ENCODE assay signal across 8 cellular contexts in the genomic region with DNA sequence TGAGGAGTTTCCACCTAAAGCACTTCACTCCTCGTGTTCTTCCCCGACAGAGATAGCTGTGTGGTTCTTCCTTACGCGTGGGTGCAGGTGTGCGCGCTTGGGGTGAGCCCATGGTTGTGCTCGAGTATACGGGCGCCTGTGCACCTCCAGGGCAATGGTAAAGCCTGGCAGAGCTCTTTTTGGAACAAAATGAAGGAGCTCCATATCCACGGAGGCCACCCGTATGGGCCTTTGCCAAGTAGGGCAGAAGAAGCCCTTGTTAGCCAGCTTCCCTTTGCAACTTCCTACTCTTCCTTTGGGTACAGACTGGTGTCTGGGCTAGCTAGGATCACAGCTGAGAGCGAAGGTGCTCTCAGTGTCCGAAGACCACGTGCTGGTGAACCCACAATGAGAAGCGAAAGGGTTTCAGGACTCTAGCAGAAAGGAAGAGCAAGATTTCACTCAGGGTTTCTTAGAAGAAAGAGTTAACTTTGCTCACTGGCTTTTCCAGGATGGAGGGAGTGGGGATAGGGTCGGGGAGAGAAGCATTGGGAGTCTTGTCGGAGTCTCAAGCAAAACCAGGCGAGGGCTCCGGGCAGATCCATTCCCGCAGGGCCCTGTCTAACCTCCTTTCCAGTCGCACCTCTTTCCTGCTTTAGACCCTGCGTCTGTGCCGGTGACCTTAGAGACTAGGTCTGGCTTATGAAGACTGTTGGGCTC. TPM values are rescaled to one million over a fixed set of nuclear protein-coding genes. Genes with fewer than 3 reads are reported as not detected.
DNase-seq lines count a peak whose midpoint lies in the region; ATAC-seq and TF ChIP-seq lines count a peak whose summit lies in the region.

No MANE protein-coding gene starts in this region.

- TF ChIP-seq RAD21 in liver (IDR thresholded peaks at IDR 0.05): no peak

- peak; percentile 6 for DNase-seq in DMS114 treated with DMSO at 0.1 percent for 48 hours (lab: John Stamatoyannopoulos, UW; ENCODE audit: unreplicated experiment)
- DNase-seq in NCI-H146 (lab: John Stamatoyannopoulos, UW): peak; percentile 64
- peak in 12 of 61 donors; percentile 41 to 77 (median 56) for DNase-seq in caudate nucleus (lab: John Stamatoyannopoulos, UW)
- DNase-seq in thoracic aorta (ENCODE audit: low spot score): no peak
- DNase-seq in GM13976 (ENCODE audit: low spot score): no peak
- DNase-seq in foreskin melanocyte: no peak
- DNase-seq in NCI-H1930 (lab: John Stamatoyannopoulos, UW): no peak

- no peaks in the 10 kb centered on the region for H3K9me3 ChIP-seq in liver (ENCODE audit: control insufficient read depth in 4 of 4, low read length in 3 of 4)
- H3K9me3 ChIP-seq in thoracic aorta: no peaks in the 10 kb centered on the region

- H3K36me3 ChIP-seq in liver (ENCODE audit: control insufficient read depth in 4 of 4, insufficient read depth in 3 of 4, low read depth in 1 of 4, low read length in 3 of 4): no peaks in the 10 kb centered on the region
- no peaks in the 10 kb centered on the region for H3K36me3 ChIP-seq in thoracic aorta

- H3K4me1 ChIP-seq in liver (ENCODE audit: control insufficient read depth in 4 of 4, insufficient read depth in 4 of 4, low read length in 3 of 4) (peaks cover 11 to 41% (median 34%) of the 10 kb centered on the region in 4 donors), thoracic aorta (ENCODE audit: control insufficient read depth in 1 of 2, low read depth in 2 of 2) (peaks cover 10 to 40% of the 10 kb centered on the region in 2 donors)

- H3K9ac ChIP-seq in liver (ENCODE audit: low read depth in 1 of 2, low read length in 2 of 2): no peak overlapping the region

- in situ Hi-C loops in GM13976 (cut with MboI; ENCODE audit: low sequenced_read_pairs, unreplicated experiment): loop anchor here (25.0 kb wide), 1 partner anchor 1668 kb away; no protein-coding TSS in a partner anchor

- no peak for TF ChIP-seq CTCF in liver (IDR thresholded peaks at IDR 0.05; ENCODE audit: low read depth, low read length, missing input control)
- TF ChIP-seq CTCF in thoracic aorta (IDR thresholded peaks at IDR 0.05): no peak
- no peak for TF ChIP-seq CTCF in GM13976 (IDR thresholded peaks at IDR 0.05; ENCODE audit: borderline replicate concordance, control extremely low read depth, extremely low read depth, insufficient read depth, missing control alignments)

- no peak for ATAC-seq in thoracic aorta (ENCODE audit: insufficient number of reproducible peaks, low FRiP score, low read depth)

- H3K27ac ChIP-seq in caudate nucleus (ENCODE audit: low read depth, low read length): peak overlapping the region; percentile 58
- no peak overlapping the region for H3K27ac ChIP-seq in liver (ENCODE audit: low read depth in 1 of 2, low read length in 2 of 2)
- peak overlapping the region in 1 of 2 donors; percentile 21 for H3K27ac ChIP-seq in thoracic aorta

- WGBS in liver: 7% methylated on average over 23 of the region's 23 CpGs

- H3K4me3 ChIP-seq in liver (ENCODE audit: low read depth in 1 of 3, low read length in 3 of 3) (peak overlapping the region in 2 of 3 donors; percentile 22 to 60), thoracic aorta (peak overlapping the region; percentile 71)

- H3K27me3 ChIP-seq in liver (ENCODE audit: control insufficient read depth in 4 of 4, insufficient read depth in 4 of 4, low read length in 3 of 4): peaks cover 7 to 38% (median 18%) of the 10 kb centered on the region in 4 donors
- peaks cover 6% of the 10 kb centered on the region for H3K27me3 ChIP-seq in thoracic aorta (replicated peaks; ENCODE audit: insufficient read depth)

TF ChIP-seq in liver, 16 proteins besides CTCF, POLR2A, EP300 and RAD21:
- TF ChIP-seq, protein P1, sequence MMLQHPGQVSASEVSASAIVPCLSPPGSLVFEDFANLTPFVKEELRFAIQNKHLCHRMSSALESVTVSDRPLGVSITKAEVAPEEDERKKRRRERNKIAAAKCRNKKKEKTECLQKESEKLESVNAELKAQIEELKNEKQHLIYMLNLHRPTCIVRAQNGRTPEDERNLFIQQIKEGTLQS (IDR thresholded peaks at IDR 0.05): no peak
- TF ChIP-seq, protein P2, sequence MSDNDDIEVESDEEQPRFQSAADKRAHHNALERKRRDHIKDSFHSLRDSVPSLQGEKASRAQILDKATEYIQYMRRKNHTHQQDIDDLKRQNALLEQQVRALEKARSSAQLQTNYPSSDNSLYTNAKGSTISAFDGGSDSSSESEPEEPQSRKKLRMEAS (IDR thresholded peaks at IDR 0.05): no peak
- no peak for TF ChIP-seq TAF1 (conservative IDR thresholded peaks at IDR 0.05)
- no peak for TF ChIP-seq NR2F2 (IDR thresholded peaks at IDR 0.05)
- no peak for TF ChIP-seq HNF4A (conservative IDR thresholded peaks at IDR 0.05)
- no peak for TF ChIP-seq EGR1 (IDR thresholded peaks at IDR 0.05; ENCODE audit: low read depth in 2 of 2)
- no peak for TF ChIP-seq YY1 (IDR thresholded peaks at IDR 0.05)
- TF ChIP-seq, protein P3, sequence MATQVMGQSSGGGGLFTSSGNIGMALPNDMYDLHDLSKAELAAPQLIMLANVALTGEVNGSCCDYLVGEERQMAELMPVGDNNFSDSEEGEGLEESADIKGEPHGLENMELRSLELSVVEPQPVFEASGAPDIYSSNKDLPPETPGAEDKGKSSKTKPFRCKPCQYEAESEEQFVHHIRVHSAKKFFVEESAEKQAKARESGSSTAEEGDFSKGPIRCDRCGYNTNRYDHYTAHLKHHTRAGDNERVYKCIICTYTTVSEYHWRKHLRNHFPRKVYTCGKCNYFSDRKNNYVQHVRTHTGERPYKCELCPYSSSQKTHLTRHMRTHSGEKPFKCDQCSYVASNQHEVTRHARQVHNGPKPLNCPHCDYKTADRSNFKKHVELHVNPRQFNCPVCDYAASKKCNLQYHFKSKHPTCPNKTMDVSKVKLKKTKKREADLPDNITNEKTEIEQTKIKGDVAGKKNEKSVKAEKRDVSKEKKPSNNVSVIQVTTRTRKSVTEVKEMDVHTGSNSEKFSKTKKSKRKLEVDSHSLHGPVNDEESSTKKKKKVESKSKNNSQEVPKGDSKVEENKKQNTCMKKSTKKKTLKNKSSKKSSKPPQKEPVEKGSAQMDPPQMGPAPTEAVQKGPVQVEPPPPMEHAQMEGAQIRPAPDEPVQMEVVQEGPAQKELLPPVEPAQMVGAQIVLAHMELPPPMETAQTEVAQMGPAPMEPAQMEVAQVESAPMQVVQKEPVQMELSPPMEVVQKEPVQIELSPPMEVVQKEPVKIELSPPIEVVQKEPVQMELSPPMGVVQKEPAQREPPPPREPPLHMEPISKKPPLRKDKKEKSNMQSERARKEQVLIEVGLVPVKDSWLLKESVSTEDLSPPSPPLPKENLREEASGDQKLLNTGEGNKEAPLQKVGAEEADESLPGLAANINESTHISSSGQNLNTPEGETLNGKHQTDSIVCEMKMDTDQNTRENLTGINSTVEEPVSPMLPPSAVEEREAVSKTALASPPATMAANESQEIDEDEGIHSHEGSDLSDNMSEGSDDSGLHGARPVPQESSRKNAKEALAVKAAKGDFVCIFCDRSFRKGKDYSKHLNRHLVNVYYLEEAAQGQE (IDR thresholded peaks at IDR 0.05): no peak
- TF ChIP-seq, protein P4, sequence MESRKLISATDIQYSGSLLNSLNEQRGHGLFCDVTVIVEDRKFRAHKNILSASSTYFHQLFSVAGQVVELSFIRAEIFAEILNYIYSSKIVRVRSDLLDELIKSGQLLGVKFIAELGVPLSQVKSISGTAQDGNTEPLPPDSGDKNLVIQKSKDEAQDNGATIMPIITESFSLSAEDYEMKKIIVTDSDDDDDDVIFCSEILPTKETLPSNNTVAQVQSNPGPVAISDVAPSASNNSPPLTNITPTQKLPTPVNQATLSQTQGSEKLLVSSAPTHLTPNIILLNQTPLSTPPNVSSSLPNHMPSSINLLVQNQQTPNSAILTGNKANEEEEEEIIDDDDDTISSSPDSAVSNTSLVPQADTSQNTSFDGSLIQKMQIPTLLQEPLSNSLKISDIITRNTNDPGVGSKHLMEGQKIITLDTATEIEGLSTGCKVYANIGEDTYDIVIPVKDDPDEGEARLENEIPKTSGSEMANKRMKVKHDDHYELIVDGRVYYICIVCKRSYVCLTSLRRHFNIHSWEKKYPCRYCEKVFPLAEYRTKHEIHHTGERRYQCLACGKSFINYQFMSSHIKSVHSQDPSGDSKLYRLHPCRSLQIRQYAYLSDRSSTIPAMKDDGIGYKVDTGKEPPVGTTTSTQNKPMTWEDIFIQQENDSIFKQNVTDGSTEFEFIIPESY (IDR thresholded peaks at IDR 0.05): no peak
- TF ChIP-seq RXRA (IDR thresholded peaks at IDR 0.05): no peak
- TF ChIP-seq JUND (IDR thresholded peaks at IDR 0.05): no peak
- TF ChIP-seq FOXA2 (IDR thresholded peaks at IDR 0.05): no peak
- no peak for TF ChIP-seq GABPA (IDR thresholded peaks at IDR 0.05 in 1 of 2, conservative IDR thresholded peaks at IDR 0.05 in 1 of 2)
- no peak for TF ChIP-seq HNF4G (IDR thresholded peaks at IDR 0.05)
- TF ChIP-seq SP1 (IDR thresholded peaks at IDR 0.05): no peak

RNA-seq across cellular contexts. Expression of a gene that starts 1.0 kb away (rescaled TPM):
- under 1 TPM; 0.08 to 0.23 TPM for total RNA-seq in liver
- under 1 TPM in 1 of 2 donors, not detected in 1; 0.07 TPM for polyA plus RNA-seq in liver
- total RNA-seq in thoracic aorta: 1 to 10 TPM in 1 of 2 donors, under 1 TPM in 1; 0.41 to 4.7 TPM

Comparison
In these comparisons a context has a peak if more than half of its experiments do, and no peak if none do; other contexts are left out.
1. DNase-seq: peak in DMS114 treated with DMSO at 0.1 percent for 48 hours (single experiment) and NCI-H146 (single experiment); none in thoracic aorta (single experiment), GM13976 (single experiment), foreskin melanocyte (single experiment) and NCI-H1930 (0 of 2).